In genomic region chr19:35069706-35070105, GRCh38 we compare ENCODE assay signal across 23 cellular contexts. TPM values are rescaled to one million over a fixed set of nuclear protein-coding genes. Genes with fewer than 3 reads are reported as not detected.
DNase-seq lines count a peak whose midpoint lies in the region; ATAC-seq and TF ChIP-seq lines count a peak whose summit lies in the region.
"Had no signal": no experiment of that assay in that cellular context is flagged by ENCODE, and none has a peak within 500 bp of the region (broad histone marks: within the 10 kb centered on the region; RNA-seq: fewer than 3 reads in every experiment).

No MANE protein-coding gene starts in this region.

- peak overlapping the region; percentile 65 for H2BK120ac ChIP-seq in mesendoderm (ENCODE audit: low read depth, low read length)

- H3K9ac ChIP-seq in Karpas-422 (ENCODE audit: low read length) (peak overlapping the region; percentile 44), mesendoderm (ENCODE audit: low read length) (no peak overlapping the region)

- no peaks in the 10 kb centered on the region for H3K36me3 ChIP-seq in Karpas-422 (ENCODE audit: insufficient read depth, low read length)
- no peaks in the 10 kb centered on the region for H3K36me3 ChIP-seq in mesendoderm (ENCODE audit: control insufficient read depth, insufficient read depth, low read length)
- H3K36me3 ChIP-seq in WERI-Rb-1, result no peaks in the 10 kb centered on the region
- H3K36me3 ChIP-seq: BE2C had no signal

- no peak overlapping the region for H3K18ac ChIP-seq in mesendoderm (ENCODE audit: low read length)

- in situ Hi-C loops in astrocyte of the spinal cord (cut with HindIII; ENCODE audit: low sequenced_read_pairs), result no loop called here

- TF ChIP-seq CTCF in astrocyte of the spinal cord (IDR thresholded peaks at IDR 0.05; ENCODE audit: low read depth, low read length), result no peak
- no peak for TF ChIP-seq CTCF in WERI-Rb-1 (IDR thresholded peaks at IDR 0.05; ENCODE audit: low read depth, low read length)

- WGBS in mesendoderm (ENCODE audit: extremely low coverage, insufficient coverage, low lambda C conversion rate), result no CpG with 5 or more reads among the region's 1 CpG

- no peak overlapping the region for H3K4ac ChIP-seq in mesendoderm (ENCODE audit: low read depth, low read length)

- H3K27me3 ChIP-seq in Karpas-422 (ENCODE audit: low read length) (no peaks in the 10 kb centered on the region), mesendoderm (ENCODE audit: insufficient read depth, low read length, poor library complexity) (no peaks in the 10 kb centered on the region), WERI-Rb-1 (ENCODE audit: insufficient read depth, low read depth, severe bottlenecking) (no peaks in the 10 kb centered on the region)
- H3K27me3 ChIP-seq: BE2C had no signal

- DNase-seq in EH (ENCODE audit: low read depth) (peak; percentile 15), Karpas-422 (no peak), astrocyte of the spinal cord (ENCODE audit: low read depth, low spot score) (peak; percentile 13), mesendoderm (no peak), WERI-Rb-1 (no peak), T-helper 9 cell (no peak)
- DNase-seq: BE2C; CD4-positive, CD25-positive, alpha-beta regulatory T cell; COR-L47; DMS153; EL; NCI-H1417 treated with DMSO at 0.1 percent for 48 hours; NCI-H2029; NCI-H2171; NCI-H748 treated with DMSO at 0.1 percent for 48 hours; PC-3; SIG-M5 had no signal

- H4K8ac ChIP-seq in mesendoderm (ENCODE audit: low read depth, low read length), result no peak overlapping the region

- no peak overlapping the region for H4K5ac ChIP-seq in mesendoderm (ENCODE audit: low read length)

- no peak overlapping the region for H2BK5ac ChIP-seq in mesendoderm (ENCODE audit: low read length)

- H3K27ac ChIP-seq in Karpas-422 (ENCODE audit: low read length) (peak overlapping the region; percentile 77), mesendoderm (ENCODE audit: low read depth, low read length) (no peak overlapping the region), WERI-Rb-1 (no peak overlapping the region)
- H3K27ac ChIP-seq: RWPE1 had no signal

- H3K9me3 ChIP-seq in Karpas-422 (ENCODE audit: low read length), result no peaks in the 10 kb centered on the region
- peaks cover 3% of the 10 kb centered on the region for H3K9me3 ChIP-seq in WERI-Rb-1 (ENCODE audit: severe bottlenecking)
- H3K9me3 ChIP-seq: BE2C had no signal

- no peak for ATAC-seq in GM18498 (IDR thresholded peaks at IDR 0.05; ENCODE audit: unreplicated experiment)
- ATAC-seq: GM12878, PC-3 had no signal

- H3K79me1 ChIP-seq in mesendoderm (ENCODE audit: low read length), result no peaks in the 10 kb centered on the region

- no peak overlapping the region for H3K56ac ChIP-seq in mesendoderm (ENCODE audit: low read length)

- H4K20me1 ChIP-seq in Karpas-422 (ENCODE audit: insufficient read depth, low read depth, low read length), result no peaks in the 10 kb centered on the region

- H3K23ac ChIP-seq in mesendoderm (ENCODE audit: low read length), result no peak overlapping the region

- no peak overlapping the region for H2BK15ac ChIP-seq in mesendoderm (replicated peaks; ENCODE audit: low read depth)

- H3K4me1 ChIP-seq in Karpas-422 (ENCODE audit: low read length) (peaks cover 35% of the 10 kb centered on the region), mesendoderm (ENCODE audit: control insufficient read depth, low read depth, low read length) (peaks cover 9% of the 10 kb centered on the region)
- H3K4me1 ChIP-seq: BE2C had no signal

- no peaks in the 10 kb centered on the region for H3K9me2 ChIP-seq in Karpas-422 (replicated peaks; ENCODE audit: insufficient read depth, low read length)

- no peak overlapping the region for H2AK5ac ChIP-seq in mesendoderm (ENCODE audit: low read length)

- H2AFZ ChIP-seq in Karpas-422 (ENCODE audit: low read length), result peak overlapping the region; percentile 58

- H3K79me2 ChIP-seq in Karpas-422 (ENCODE audit: low read length) (no peaks in the 10 kb centered on the region), mesendoderm (ENCODE audit: control insufficient read depth, insufficient read depth, low read length) (no peaks in the 10 kb centered on the region)

- H3K4me3 ChIP-seq in Karpas-422 (ENCODE audit: low read length), result no peak overlapping the region
- H3K4me3 ChIP-seq in astrocyte of the spinal cord (ENCODE audit: low read depth, low read length), result no peak overlapping the region
- H3K4me3 ChIP-seq in mesendoderm (ENCODE audit: low read length), result no peak overlapping the region
- no peak overlapping the region for H3K4me3 ChIP-seq in WERI-Rb-1 (ENCODE audit: low read depth, low read length)
- H3K4me3 ChIP-seq: GM12878 had no signal

- peak overlapping the region; percentile 63 for H3K4me2 ChIP-seq in Karpas-422 (ENCODE audit: low read depth, low read length, poor library complexity, severe bottlenecking)
- no peak overlapping the region for H3K4me2 ChIP-seq in mesendoderm (ENCODE audit: low read length)

RNA-seq across cellular contexts. Expression of gene HPN, which starts 28.2 kb away (rescaled TPM):
- total RNA-seq in Karpas-422 (2014; rRNA removed; shearing (Covaris generic); ENCODE audit: low replicate concordance), result 0.11 TPM in 1 of 2 replicates, not detected in the other
- polyA plus RNA-seq in mesendoderm (2013, experiment 1 of 2), result 2.0 TPM
- 2.0 TPM for polyA plus RNA-seq in mesendoderm (2013, experiment 2 of 2)
- total RNA-seq: CD4-positive, CD25-positive, alpha-beta regulatory T cell; H4; MCF 10A; T-helper 1 cell treated with Interleukin-12 subunit alpha and Interleukin-12 subunit beta and Interleukin-4 antibody, amounts not matched to agents 30 ng/mL and 1 ng/mL, for 36 hours had no signal

RNA-seq across cellular contexts. Expression of gene SCN1B, which starts 39.4 kb away (rescaled TPM):
- total RNA-seq in Karpas-422 (2014; rRNA removed; shearing (Covaris generic); ENCODE audit: low replicate concordance), result 0.52 and 0.54 TPM in 2 replicates
- polyA plus RNA-seq in mesendoderm (2013, experiment 1 of 2), result 0.63 TPM
- 0.81 TPM for polyA plus RNA-seq in mesendoderm (2013, experiment 2 of 2)

RNA-seq across cellular contexts. Expression of gene FXYD3, which starts 45.9 kb away (rescaled TPM):
- total RNA-seq in Karpas-422 (2014; rRNA removed; shearing (Covaris generic); ENCODE audit: low replicate concordance), result not detected in 2 replicates
- polyA plus RNA-seq in mesendoderm (2013, experiment 1 of 2), result 0.10 TPM
- 0.10 TPM for polyA plus RNA-seq in mesendoderm (2013, experiment 2 of 2)
- total RNA-seq: CD4-positive, CD25-positive, alpha-beta regulatory T cell; H4; T-helper 1 cell treated with Interleukin-12 subunit alpha and Interleukin-12 subunit beta and Interleukin-4 antibody, amounts not matched to agents 30 ng/mL and 1 ng/mL, for 36 hours had no signal
- polyA plus RNA-seq: CD4-positive, CD25-positive, alpha-beta regulatory T cell had no signal

Comparison
In these comparisons a context has a peak if more than half of its experiments do, and no peak if none do; other contexts are left out.
1. DNase-seq: peak in EH (single experiment) and astrocyte of the spinal cord (single experiment); none in Karpas-422 (single experiment), mesendoderm (single experiment), WERI-Rb-1 (single experiment) and T-helper 9 cell (single experiment).